In the genomic region with DNA sequence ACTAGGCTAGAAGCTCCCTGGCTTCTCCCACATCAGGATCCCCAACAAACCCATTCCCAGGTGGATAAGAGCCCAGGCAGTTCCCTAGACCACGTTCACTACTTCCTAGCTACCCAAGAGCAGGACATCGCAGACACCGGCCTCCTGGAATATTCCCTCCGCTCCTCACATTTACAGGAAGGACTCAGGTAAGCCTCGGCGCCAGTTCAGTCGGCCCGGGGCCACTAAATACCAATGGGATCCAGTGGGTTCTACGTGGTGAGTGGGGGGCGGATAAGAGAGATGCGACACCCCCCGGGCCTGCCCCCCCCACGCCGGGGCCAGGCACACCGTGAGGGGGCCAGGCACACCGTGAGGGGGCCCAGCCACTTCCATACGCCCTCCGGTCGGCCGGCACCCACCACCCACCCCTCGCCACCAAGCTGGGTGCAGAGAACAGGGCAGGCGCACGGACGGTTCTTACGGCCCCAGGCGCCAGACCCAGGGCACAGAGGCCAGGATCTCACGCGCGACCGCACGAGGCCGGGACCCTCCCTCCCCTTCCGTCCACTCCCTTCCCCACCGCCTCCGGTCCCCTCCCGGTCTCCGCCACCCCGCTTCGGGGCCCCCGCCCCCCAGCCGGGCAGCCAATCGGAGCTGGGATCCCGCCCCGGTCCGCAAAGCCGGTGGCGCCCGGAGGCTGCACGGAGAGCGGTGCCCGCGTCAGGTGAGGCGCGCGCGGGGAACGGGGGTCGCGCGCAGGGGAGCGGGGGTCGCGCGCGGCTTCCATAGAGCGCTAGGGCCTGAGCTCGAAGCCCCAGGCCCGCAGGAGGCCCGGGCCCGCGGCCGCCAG, we compare ENCODE assay signal across 8 cellular contexts. TPM values are rescaled to one million over a fixed set of nuclear protein-coding genes. Genes with fewer than 3 reads are reported as not detected.
A peak's percentile ranks its signal among the peaks of the same experiment; 100 is the strongest.
DNase-seq lines count a peak whose midpoint lies in the region; ATAC-seq and TF ChIP-seq lines count a peak whose summit lies in the region.

A gene with protein sequence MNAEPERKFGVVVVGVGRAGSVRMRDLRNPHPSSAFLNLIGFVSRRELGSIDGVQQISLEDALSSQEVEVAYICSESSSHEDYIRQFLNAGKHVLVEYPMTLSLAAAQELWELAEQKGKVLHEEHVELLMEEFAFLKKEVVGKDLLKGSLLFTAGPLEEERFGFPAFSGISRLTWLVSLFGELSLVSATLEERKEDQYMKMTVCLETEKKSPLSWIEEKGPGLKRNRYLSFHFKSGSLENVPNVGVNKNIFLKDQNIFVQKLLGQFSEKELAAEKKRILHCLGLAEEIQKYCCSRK (plus strand): TSS at position 652 of the 832 bp plus-strand sequence. CDS start 12,479 bp downstream, outside the sequence.

- H3K4me1 Mint-ChIP-seq in nephron: peaks cover 29% of the 10 kb centered on the region
- peaks cover 60% of the 10 kb centered on the region for H3K4me1 Mint-ChIP-seq in stimulated activated naive CD8-positive, alpha-beta T cell treated with anti-CD3 and anti-CD28 coated beads, Interleukin-15, amount 100 ng/mL, for 72 hours

- TF ChIP-seq CTCF in nephron (IDR thresholded peaks at IDR 0.05; ENCODE audit: unreplicated experiment in 3 of 3): no peak

- H3K27ac Mint-ChIP-seq in nephron: peak within 1 kb of the TSS; percentile 63 to 87 (median 86)
- H3K27ac Mint-ChIP-seq in stimulated activated naive CD8-positive, alpha-beta T cell treated with anti-CD3 and anti-CD28 coated beads, Interleukin-15, amount 100 ng/mL, for 72 hours: peak within 1 kb of the TSS; percentile 47 to 68

- H3K4me3 Mint-ChIP-seq in nephron: peak within 1 kb of the TSS; percentile 82 to 96 (median 92)
- H3K4me3 Mint-ChIP-seq in stimulated activated naive CD8-positive, alpha-beta T cell treated with anti-CD3 and anti-CD28 coated beads, Interleukin-15, amount 100 ng/mL, for 72 hours: peak within 1 kb of the TSS; percentile 82 to 83

- H3K36me3 Mint-ChIP-seq in nephron (ENCODE audit: low read depth): no peaks in the 10 kb centered on the region

- DNase-seq in A172 (ENCODE audit: low spot score) (peak; percentile 35), OCI-M1 (lab: John Stamatoyannopoulos, UW) (peak; percentile 64), fibroblast of peridontal ligament (ENCODE audit: extremely low read depth) (peak; percentile 25)
- DNase-seq in activated T-helper 1 cell treated with anti-CD3 and anti-CD28 coated beads, Interleukin-2, amount 50 U/mL, for 16 hours (ENCODE audit: low read depth in 1 of 2, low spot score in 1 of 2): peak; percentile 24 to 55
- peak; percentile 55 to 64 for DNase-seq in stimulated activated naive CD8-positive, alpha-beta T cell treated with anti-CD3 and anti-CD28 coated beads, Interleukin-15, amount 100 ng/mL, for 72 hours

- H3K9me3 Mint-ChIP-seq in nephron: no peaks in the 10 kb centered on the region
- no peaks in the 10 kb centered on the region for H3K9me3 Mint-ChIP-seq in stimulated activated naive CD8-positive, alpha-beta T cell treated with anti-CD3 and anti-CD28 coated beads, Interleukin-15, amount 100 ng/mL, for 72 hours

- ATAC-seq in GM18505 (IDR thresholded peaks at IDR 0.05; ENCODE audit: unreplicated experiment): peak; percentile 65
- peak; percentile 46 for ATAC-seq in HG02973 (IDR thresholded peaks at IDR 0.05; ENCODE audit: unreplicated experiment)
- ATAC-seq in stimulated activated naive CD8-positive, alpha-beta T cell treated with anti-CD3 and anti-CD28 coated beads, Interleukin-15, amount 100 ng/mL, for 72 hours: peak; percentile 71

- TF ChIP-seq POLR2A in GM18505 (IDR thresholded peaks at IDR 0.05; ENCODE audit: borderline replicate concordance, extremely low read depth, insufficient read depth, insufficient read length): peak; percentile 33

- H3K27me3 Mint-ChIP-seq in nephron (ENCODE audit: low read depth): peaks cover 16% of the 10 kb centered on the region
- H3K27me3 Mint-ChIP-seq in stimulated activated naive CD8-positive, alpha-beta T cell treated with anti-CD3 and anti-CD28 coated beads, Interleukin-15, amount 100 ng/mL, for 72 hours: peaks cover 3% of the 10 kb centered on the region

RNA-seq across cellular contexts. Expression of the gene that starts here (rescaled TPM):
- total RNA-seq in A172 (2014; rRNA removed; shearing (Covaris generic)): 129 and 138 TPM in 2 replicates

Comparison
In these comparisons a context has a peak if more than half of its experiments do, and no peak if none do; other contexts are left out.
1. Peak in every context shown above with its lines: DNase-seq and ATAC-seq.